20 cellular contexts compared by ENCODE assay signal in the genomic region with DNA sequence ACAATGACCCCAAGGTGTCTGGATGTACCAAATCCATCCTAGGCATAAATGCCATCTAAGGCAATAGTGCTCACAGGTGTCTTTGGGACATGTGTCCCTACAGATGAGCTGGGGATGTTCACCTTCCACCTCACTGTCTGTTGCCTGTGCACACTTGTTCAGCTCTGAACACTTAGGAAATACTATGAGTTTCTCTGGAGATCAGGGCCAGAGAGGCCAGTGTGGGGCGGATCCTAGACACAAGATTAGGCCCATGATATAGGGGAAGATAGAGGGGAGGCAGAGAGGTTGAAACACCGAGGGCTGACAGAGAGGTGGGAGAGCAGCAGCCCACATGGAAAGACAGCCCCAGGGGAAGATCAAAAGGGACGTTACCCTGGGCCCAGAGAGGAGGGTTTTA. TPM values are rescaled to one million over a fixed set of nuclear protein-coding genes. Genes with fewer than 3 reads are reported as not detected.
DNase-seq lines count a peak whose midpoint lies in the region; ATAC-seq and TF ChIP-seq lines count a peak whose summit lies in the region.
"Had no signal": no experiment of that assay in that cellular context is flagged by ENCODE, and none has a peak within 500 bp of the region (broad histone marks: within the 10 kb centered on the region; RNA-seq: fewer than 3 reads in every experiment).

No MANE protein-coding gene starts in this region.

- H3K27me3 Mint-ChIP-seq in endodermal cell (ENCODE audit: insufficient read depth), result peaks cover 9% of the 10 kb centered on the region
- no peaks in the 10 kb centered on the region for H3K27me3 Mint-ChIP-seq in nephron (ENCODE audit: low read depth)

- 84% methylated on average over 3 of the region's 3 CpGs; no CpG with 5 or more reads in 1 of the 2 experiments for WGBS in endodermal cell (ENCODE audit: insufficient coverage in 1 of 2, insufficient read length in 1 of 2), 2 experiments

- TF ChIP-seq CTCF in RWPE1 (conservative IDR thresholded peaks at IDR 0.05; ENCODE audit: low read depth) (no peak), endodermal cell (conservative IDR thresholded peaks at IDR 0.05) (no peak), nephron (IDR thresholded peaks at IDR 0.05; ENCODE audit: unreplicated experiment in 3 of 3) (no peak), upper lobe of right lung (IDR thresholded peaks at IDR 0.05) (no peak), BE2C (IDR thresholded peaks at IDR 0.05; ENCODE audit: low read depth, low read length) (no peak)

- ATAC-seq in upper lobe of right lung (no peak), HG03521 (IDR thresholded peaks at IDR 0.05; ENCODE audit: unreplicated experiment) (no peak)

- intact Hi-C loops in upper lobe of right lung (cut with DNase I), result no loop called here

- peaks cover 5% of the 10 kb centered on the region for H3K4me1 ChIP-seq in endodermal cell (ENCODE audit: control insufficient read depth, insufficient read depth, low read length)
- peaks cover 25% of the 10 kb centered on the region for H3K4me1 ChIP-seq in upper lobe of right lung
- no peaks in the 10 kb centered on the region for H3K4me1 ChIP-seq in BE2C

- peaks cover 15% of the 10 kb centered on the region for H3K4me1 Mint-ChIP-seq in endodermal cell
- peaks cover 22% of the 10 kb centered on the region for H3K4me1 Mint-ChIP-seq in nephron

- peak overlapping the region; percentile 2 for H3K9ac ChIP-seq in endodermal cell (ENCODE audit: extremely low read depth, low read length, poor library complexity, severe bottlenecking)

- H3K9me3 Mint-ChIP-seq in endodermal cell, result no peaks in the 10 kb centered on the region
- peaks cover 4% of the 10 kb centered on the region for H3K9me3 Mint-ChIP-seq in nephron
- H3K9me3 Mint-ChIP-seq: CD4-positive, alpha-beta T cell had no signal

- no peaks in the 10 kb centered on the region for H3K36me3 Mint-ChIP-seq in endodermal cell (ENCODE audit: low read depth)
- no peaks in the 10 kb centered on the region for H3K36me3 Mint-ChIP-seq in nephron (ENCODE audit: low read depth)

- H3K4me3 ChIP-seq in endodermal cell (ENCODE audit: low read length) (no peak overlapping the region), upper lobe of right lung (no peak overlapping the region), BE2C (ENCODE audit: low read depth, low read length) (no peak overlapping the region)

- peak overlapping the region; percentile 94 for H3K27ac ChIP-seq in RWPE1
- no peak overlapping the region for H3K27ac ChIP-seq in endodermal cell (ENCODE audit: low read depth, low read length)
- peak overlapping the region; percentile 77 for H3K27ac ChIP-seq in upper lobe of right lung
- H3K27ac ChIP-seq: HL-60 had no signal

- CTCF ChIA-PET in RWPE1 (lab: Yijun Ruan, JAX), result interaction anchor here (1.0 to 1.5 kb wide), 2 partner anchors 13 to 25 kb away, joined by 3 read pairs; no protein-coding TSS in a partner anchor

- no peaks in the 10 kb centered on the region for H3K9me3 ChIP-seq in endodermal cell (ENCODE audit: control insufficient read depth, low read length)
- H3K9me3 ChIP-seq in upper lobe of right lung, result no peaks in the 10 kb centered on the region
- H3K9me3 ChIP-seq in BE2C, result no peaks in the 10 kb centered on the region

- H3K27ac Mint-ChIP-seq in endodermal cell (no peak overlapping the region), nephron (peak overlapping the region; percentile 34 to 84 (median 38))
- H3K27ac Mint-ChIP-seq: CD4-positive, alpha-beta T cell had no signal

- H3K27me3 ChIP-seq in endodermal cell (ENCODE audit: control insufficient read depth, insufficient read depth, low read length, poor library complexity, severe bottlenecking) (peaks cover under 1% of the 10 kb centered on the region), upper lobe of right lung (no peaks in the 10 kb centered on the region), BE2C (peaks cover 35% of the 10 kb centered on the region)

- no peak for DNase-seq in RWPE1 (ENCODE audit: low spot score)
- DNase-seq in endodermal cell, result no peak
- no peak for DNase-seq in upper lobe of right lung
- no peak for DNase-seq in Ammon's horn (ENCODE audit: low spot score)
- no peak for DNase-seq in BE2C
- DNase-seq: activated CD4-positive, alpha-beta T cell treated with anti-CD3 and anti-CD28 coated beads for 48 hours; activated CD8-positive, alpha-beta memory T cell treated with anti-CD3 and anti-CD28 coated beads, Interleukin-2, amount 50 U/mL, for 4 hours; activated naive CD4-positive, alpha-beta T cell; anterior cingulate cortex; CD4-positive, alpha-beta T cell; DND-41; glutamatergic neuron; KBM-7; NCI-H1092; NCI-H69 had no signal

- POLR2A ChIA-PET in RWPE1 (lab: Yijun Ruan, JAX; ENCODE audit: low non-redundant PET), result no interaction called here

- H3K4me3 Mint-ChIP-seq in endodermal cell (no peak overlapping the region), nephron (no peak overlapping the region)
- H3K4me3 Mint-ChIP-seq: CD4-positive, alpha-beta T cell had no signal

- H3K36me3 ChIP-seq in endodermal cell (ENCODE audit: control insufficient read depth, insufficient read depth, low read length) (no peaks in the 10 kb centered on the region), upper lobe of right lung (no peaks in the 10 kb centered on the region), BE2C (no peaks in the 10 kb centered on the region)

RNA-seq across cellular contexts. Expression of gene C1orf116, which starts 25.6 kb away (rescaled TPM):
- total RNA-seq in endodermal cell (under 1 TPM; 0.55 to 0.60 TPM), upper lobe of right lung (128 TPM)
- 0.21 TPM for polyA plus RNA-seq in endodermal cell (2013, experiment 1 of 2)
- polyA plus RNA-seq in endodermal cell (2013, experiment 2 of 2), result 0.12 TPM
- not detected for polyA plus RNA-seq in BE2C (2012; ENCODE audit: insufficient read depth, insufficient read length, low read depth)
- total RNA-seq: H4 had no signal
- polyA plus RNA-seq: neural cell had no signal

RNA-seq across cellular contexts. Expression of gene FCAMR, which starts 36.7 kb away (rescaled TPM):
- total RNA-seq in endodermal cell (not detected), upper lobe of right lung (not detected)
- not detected for polyA plus RNA-seq in endodermal cell (2013, experiment 1 of 2)
- polyA plus RNA-seq in endodermal cell (2013, experiment 2 of 2), result not detected
- not detected for polyA plus RNA-seq in BE2C (2012; ENCODE audit: insufficient read depth, insufficient read length, low read depth)
- total RNA-seq: CD4-positive, alpha-beta T cell; H4 had no signal
- polyA plus RNA-seq: neural cell had no signal

RNA-seq across cellular contexts. Expression of gene YOD1, which starts 44.1 kb away (rescaled TPM):
- total RNA-seq in endodermal cell, result 10 to 100 TPM; 10.8 to 18.8 TPM
- 13.6 TPM for polyA plus RNA-seq in endodermal cell (2013, experiment 1 of 2)
- polyA plus RNA-seq in endodermal cell (2013, experiment 2 of 2), result 12.5 TPM
- 7.0 TPM for total RNA-seq in upper lobe of right lung
- 5.1 TPM for polyA plus RNA-seq in BE2C (2012; ENCODE audit: insufficient read depth, insufficient read length, low read depth)

RNA-seq across cellular contexts. Expression of gene PFKFB2, which starts 46.2 kb away (rescaled TPM):
- total RNA-seq in endodermal cell, result 10 to 100 TPM; 11.2 to 13.4 TPM
- polyA plus RNA-seq in endodermal cell (2013, experiment 1 of 2), result 5.9 TPM
- polyA plus RNA-seq in endodermal cell (2013, experiment 2 of 2), result 5.1 TPM
- total RNA-seq in upper lobe of right lung, result 49.9 TPM
- polyA plus RNA-seq in BE2C (2012; ENCODE audit: insufficient read depth, insufficient read length, low read depth), result 2.6 TPM

Comparison
In these comparisons a context has a peak if more than half of its experiments do, and no peak if none do; other contexts are left out.
1. RNA of gene C1orf116, which starts 25.6 kb away (total RNA-seq): 128 TPM in upper lobe of right lung (single experiment); 0.55 to 0.60 TPM in endodermal cell; every median in the first group is over 10 times any median in the second.